In the genomic region with DNA sequence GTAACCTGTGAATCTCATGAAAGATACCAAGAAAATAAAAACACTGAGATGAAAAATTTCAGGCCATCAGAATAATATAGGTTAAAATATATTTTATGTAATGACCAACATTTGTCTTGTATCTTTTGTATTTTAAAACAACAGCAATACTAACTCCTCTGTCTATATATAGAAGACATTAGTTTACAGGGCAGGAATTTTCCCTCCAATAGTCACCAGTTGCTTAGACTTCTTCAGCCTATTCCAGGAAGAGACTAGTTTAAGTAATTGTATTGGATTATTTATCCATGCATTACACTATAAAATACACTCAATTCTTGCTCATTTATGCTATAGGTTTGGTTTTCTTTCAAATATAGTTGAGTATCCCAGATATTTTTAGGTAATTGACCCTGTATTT, we compare ENCODE assay signal across 34 cellular contexts. TPM values are rescaled to one million over a fixed set of nuclear protein-coding genes. Genes with fewer than 3 reads are reported as not detected.
"Had no signal": no experiment of that assay in that cellular context is flagged by ENCODE, and none has a peak within 500 bp of the region (broad histone marks: within the 10 kb centered on the region; RNA-seq: fewer than 3 reads in every experiment).

No MANE protein-coding gene starts in this region.

- DNase-seq: activated effector memory CD4-positive, alpha-beta T cell treated with anti-CD3 and anti-CD28 coated beads, Interleukin-2, amount 50 U/mL, for 16 hours; activated effector memory CD4-positive, alpha-beta T cell treated with Interleukin-2 at 50 U/mL for 16 hours; activated gamma-delta T cell; activated gamma-delta T cell treated with Interleukin-2 at 50 U/mL for 16 hours; activated naive CD4-positive, alpha-beta T cell; activated naive CD4-positive, alpha-beta T cell treated with anti-CD3 and anti-CD28 coated beads for 36 hours; activated naive CD4-positive, alpha-beta T cell treated with anti-CD3 and anti-CD28 coated beads, Interleukin-2, amount 10 ng/mL, durations not matched to agents 7 days and 5 days; activated naive CD4-positive, alpha-beta T cell treated with anti-CD3 and anti-CD28 coated beads, Interleukin-2, amount 50 U/mL, for 16 hours; activated naive CD4-positive, alpha-beta T cell treated with Interleukin-2 at 50 U/mL for 16 hours; activated naive CD8-positive, alpha-beta T cell treated with anti-CD3 and anti-CD28 coated beads for 36 hours; activated naive CD8-positive, alpha-beta T cell treated with anti-CD3 and anti-CD28 coated beads, Interleukin-2, amount 10 ng/mL, durations not matched to agents 7 days and 5 days; activated naive CD8-positive, alpha-beta T cell treated with anti-CD3 and anti-CD28 coated beads, Interleukin-2, amount 50 U/mL, for 24 hours; activated T-cell treated with anti-CD3 and anti-CD28 coated beads, Interleukin-2, amount 50 U/mL, for 1 hour; activated T-cell treated with anti-CD3 and anti-CD28 coated beads, Interleukin-2, amount 50 U/mL, for 24 hours; activated T-cell treated with anti-CD3 and anti-CD28 coated beads, Interleukin-2, amount 50 U/mL, for 4 hours; activated T-cell treated with anti-CD3 and anti-CD28 coated beads, Interleukin-2, amount 50 U/mL, for 48 hours; activated T-cell treated with anti-CD3 and anti-CD28 coated beads, Interleukin-2, amount 50 U/mL, for 72 hours; adrenal gland; amniotic stem cell; amygdala; anterior cingulate cortex; aorta; body of pancreas; brain microvascular endothelial cell; caudate nucleus; central memory CD4-positive, alpha-beta T cell; cerebellar nuclear complex had no signal

- H3K4me1 ChIP-seq: adrenal gland, ascending aorta, body of pancreas, breast epithelium had no signal

- H3K9me3 ChIP-seq: adrenal gland, ascending aorta, body of pancreas, breast epithelium had no signal

- H3K27ac ChIP-seq: adrenal gland, ascending aorta, body of pancreas, brain microvascular endothelial cell, breast epithelium, cardiac muscle cell had no signal

- H3K4me3 ChIP-seq: adrenal gland, ascending aorta, body of pancreas, breast epithelium, cardiac muscle cell had no signal

- H3K36me3 ChIP-seq: adrenal gland, ascending aorta, brain microvascular endothelial cell, breast epithelium, cardiac muscle cell had no signal

- ATAC-seq: activated naive CD4-positive, alpha-beta T cell treated with anti-CD3 and anti-CD28 coated beads, Interleukin-2, amount 50 U/mL, for 72 hours; activated naive CD8-positive, alpha-beta T cell treated with anti-CD3 and anti-CD28 coated beads, Interleukin-2, amount 50 U/mL, for 24 hours; activated T-cell treated with anti-CD3 and anti-CD28 coated beads, Interleukin-2, amount 50 U/mL, for 4 hours; activated T-cell treated with anti-CD3 and anti-CD28 coated beads, Interleukin-2, amount 50 U/mL, for 72 hours; activated T-helper 17 cell treated with anti-CD3 and anti-CD28 coated beads, Interleukin-2, amount 50 U/mL, for 72 hours; body of pancreas had no signal

- H3K27me3 ChIP-seq: adrenal gland, ascending aorta, body of pancreas, brain microvascular endothelial cell, breast epithelium, cardiac muscle cell had no signal

RNA-seq across cellular contexts. Expression of gene ANO5, which starts 24.1 kb away (rescaled TPM):
- total RNA-seq: activated naive CD4-positive, alpha-beta T cell treated with anti-CD3 and anti-CD28 coated beads for 36 hours; activated T-cell treated with anti-CD3 and anti-CD28 coated beads, Interleukin-2, amount 50 U/mL, for 72 hours; activated T-helper 1 cell treated with anti-CD3 and anti-CD28 coated beads, Interleukin-12 subunit alpha, Interleukin-12 subunit beta, Interleukin-2, Interleukin-4 antibody, amounts not matched to agents 30 ng/mL and 10 ng/mL and 1 ng/mL, durations not matched to agents 14 hours and 24 hours and 36 hours; activated T-helper 2 cell treated with anti-CD3 and anti-CD28 coated beads, Interferon-gamma antibody, Interleukin-2, Interleukin-4, amounts not matched to agents 10 μg/mL and 5 μg/mL and 100 μg/mL, durations not matched to agents 14 hours and 24 hours and 36 hours; ascending aorta had no signal
